21 cellular contexts compared by ENCODE assay signal in the genomic region with DNA sequence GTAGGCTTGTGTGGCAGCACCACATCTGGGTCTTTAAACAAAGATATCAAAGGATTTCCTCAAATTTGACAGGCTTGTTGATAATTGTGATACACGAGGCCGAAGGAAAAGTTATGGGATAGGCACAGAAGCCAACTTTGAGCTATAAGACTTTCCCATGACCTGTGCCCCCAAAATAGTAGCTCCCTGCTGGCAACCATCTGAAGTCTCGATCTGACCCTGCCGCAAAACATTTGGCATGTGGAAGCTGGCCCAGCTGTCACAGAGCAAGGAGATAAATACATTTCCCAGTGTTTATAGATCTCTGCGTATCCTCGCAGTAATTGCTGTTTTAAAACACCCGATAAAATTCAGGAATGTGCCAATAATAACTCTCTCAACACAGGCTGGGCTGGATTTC. TPM values are rescaled to one million over a fixed set of nuclear protein-coding genes. Genes with fewer than 3 reads are reported as not detected.
"Had no signal": no experiment of that assay in that cellular context is flagged by ENCODE, and none has a peak within 500 bp of the region (broad histone marks: within the 10 kb centered on the region; RNA-seq: fewer than 3 reads in every experiment).

No MANE protein-coding gene starts in this region.

- H3K9me3 ChIP-seq: esophagus squamous epithelium, mucosa of descending colon, prostate gland, right atrium auricular region, thoracic aorta, transverse colon, upper lobe of right lung, uterus had no signal

- H3K4me1 ChIP-seq: prostate gland, transverse colon, upper lobe of right lung, uterus had no signal

- H3K36me3 ChIP-seq: esophagus squamous epithelium, prostate gland, right atrium auricular region, thoracic aorta, transverse colon, upper lobe of right lung, uterus had no signal

- H3K4me3 ChIP-seq: dorsolateral prefrontal cortex, esophagus squamous epithelium, mucosa of descending colon, prostate gland, right atrium auricular region, thoracic aorta, transverse colon, upper lobe of right lung, uterus had no signal

- H3K27ac ChIP-seq: prostate gland, right atrium auricular region, thoracic aorta, transverse colon, upper lobe of right lung, uterus had no signal

- H3K27me3 ChIP-seq: right atrium auricular region, transverse colon, upper lobe of right lung, uterus had no signal

- DNase-seq: cerebellar nuclear complex; dorsolateral prefrontal cortex; effector CD8-positive, alpha-beta T cell; esophagus squamous epithelium; mesenchymal stem cell; mucosa of descending colon; naive thymus-derived CD4-positive, alpha-beta T cell; nucleus accumbens; small intestine; stimulated activated CD4-positive, alpha-beta T cell treated with anti-CD3 and anti-CD28 coated beads, Interleukin-15, amount 100 ng/mL, for 24 hours; stimulated activated CD4-positive, alpha-beta T cell treated with anti-CD3 and anti-CD28 coated beads, Interleukin-2, amount 100 ng/mL, for 48 hours; stimulated activated naive B cell treated with anti-CD40 and anti-IgM and Interleukin-4, amounts not matched to agents 10 μg/mL and 1 μg/mL and 100 μg/mL, for 72 hours; transverse colon; upper lobe of right lung; uterus had no signal

RNA-seq across cellular contexts. Expression of gene RGS6, which starts 26.4 kb away (rescaled TPM):
- total RNA-seq: endothelial cell of umbilical vein, epithelial cell of proximal tubule, lung microvascular endothelial cell had no signal
